Comparison of ENCODE assay signal across 8 cellular contexts in genomic region chr17:16419929-16420271, GRCh38. TPM values are rescaled to one million over a fixed set of nuclear protein-coding genes. Genes with fewer than 3 reads are reported as not detected.
DNase-seq lines count a peak whose midpoint lies in the region; ATAC-seq and TF ChIP-seq lines count a peak whose summit lies in the region.

No MANE protein-coding gene starts in this region.

- no peak for TF ChIP-seq CTCF in lower lobe of right lung (IDR thresholded peaks at IDR 0.05)

- H3K9me3 ChIP-seq in lower lobe of right lung = no peaks in the 10 kb centered on the region

- ATAC-seq in lower lobe of right lung (no peak), HG03097 (IDR thresholded peaks at IDR 0.05; ENCODE audit: low FRiP score, unreplicated experiment) (no peak)

- H3K36me3 ChIP-seq in lower lobe of right lung = peaks cover 61% of the 10 kb centered on the region

- no peak overlapping the region for H3K4me3 ChIP-seq in lower lobe of right lung

- intact Hi-C loops in lower lobe of right lung (cut with DNase I) = no loop called here

- H3K4me1 ChIP-seq in lower lobe of right lung = peaks cover 44% of the 10 kb centered on the region

- H3K27ac ChIP-seq in lower lobe of right lung = peak overlapping the region; percentile 69

- no peaks in the 10 kb centered on the region for H3K27me3 ChIP-seq in lower lobe of right lung (ENCODE audit: low read depth)

- DNase-seq in AG20443 (ENCODE audit: low spot score) (peak; percentile 70), HT1080 (ENCODE audit: low read depth) (peak; percentile 92), lower lobe of right lung (no peak), occipital lobe (lab: John Stamatoyannopoulos, UW) (no peak), D341Med (ENCODE audit: low spot score) (no peak), NCI-H82 (lab: John Stamatoyannopoulos, UW) (no peak)
- peak; percentile 84 for DNase-seq in activated effector memory CD4-positive, alpha-beta T cell treated with anti-CD3 and anti-CD28 coated beads, Interleukin-2, amount 50 U/mL, for 16 hours

RNA-seq across cellular contexts. Expression of gene TRPV2, which starts 4.5 kb away (rescaled TPM):
- total RNA-seq in HT1080 (2014; rRNA removed; shearing (Covaris generic)) = 101 and 105 TPM in 2 replicates
- polyA plus RNA-seq in HT1080 (2015; cell fraction: cytosol; rRNA removed) = 41.0 TPM in 2 replicates
- 138 and 139 TPM in 2 replicates for polyA plus RNA-seq in HT1080 (2015; cell fraction: nucleus; rRNA removed)
- total RNA-seq in lower lobe of right lung = 120 TPM
- total RNA-seq in occipital lobe = 2.0 TPM

RNA-seq across cellular contexts. Expression of gene UBB, which starts 39.0 kb away (rescaled TPM):
- total RNA-seq in HT1080 (2014; rRNA removed; shearing (Covaris generic)) = 2,252 and 2,476 TPM in 2 replicates
- 773 and 787 TPM in 2 replicates for polyA plus RNA-seq in HT1080 (2015; cell fraction: cytosol; rRNA removed)
- polyA plus RNA-seq in HT1080 (2015; cell fraction: nucleus; rRNA removed) = 538 and 557 TPM in 2 replicates
- total RNA-seq in lower lobe of right lung (1,803 TPM), occipital lobe (972 TPM)

Comparison
In these comparisons a context has a peak if more than half of its experiments do, and no peak if none do; other contexts are left out.
1. DNase-seq: peak in AG20443 (single experiment), HT1080 (single experiment) and activated effector memory CD4-positive, alpha-beta T cell treated with anti-CD3 and anti-CD28 coated beads, Interleukin-2, amount 50 U/mL, for 16 hours (single experiment); none in lower lobe of right lung (single experiment), occipital lobe (single experiment), D341Med (single experiment) and NCI-H82 (single experiment).
2. RNA of gene TRPV2, which starts 4.5 kb away (total RNA-seq): 120 TPM in lower lobe of right lung (single experiment) and 101 to 105 TPM in HT1080; 2.0 TPM in occipital lobe (single experiment); every median in the first group is over 10 times any median in the second.